In genomic region chr19:39110263-39110967, GRCh38 we compare ENCODE assay signal across 9 cellular contexts. TPM values are rescaled to one million over a fixed set of nuclear protein-coding genes. Genes with fewer than 3 reads are reported as not detected.
DNase-seq lines count a peak whose midpoint lies in the region; ATAC-seq and TF ChIP-seq lines count a peak whose summit lies in the region.
"Had no signal": no experiment of that assay in that cellular context is flagged by ENCODE, and none has a peak within 500 bp of the region (broad histone marks: within the 10 kb centered on the region; RNA-seq: fewer than 3 reads in every experiment).

No MANE protein-coding gene starts in this region.

- H3K27me3 ChIP-seq in body of pancreas (no peaks in the 10 kb centered on the region), kidney epithelial cell (ENCODE audit: control insufficient read depth, insufficient read depth, low read length) (peaks cover 3% of the 10 kb centered on the region)

- no peaks in the 10 kb centered on the region for H3K9me3 ChIP-seq in body of pancreas

- H3K4me1 ChIP-seq in body of pancreas = peaks cover 12% of the 10 kb centered on the region

- no peak for TF ChIP-seq POLR2A in body of pancreas (IDR thresholded peaks at IDR 0.05)

- intact Hi-C loops in body of pancreas (cut with DNase I) = loop anchor here (5.0 kb wide), 1 partner anchor 217 kb away; no protein-coding TSS in a partner anchor

- TF ChIP-seq CTCF in VCaP (conservative IDR thresholded peaks at IDR 0.05) (peak; percentile 95), body of pancreas (IDR thresholded peaks at IDR 0.05) (peak; percentile 61 to 78 (median 72)), kidney epithelial cell (IDR thresholded peaks at IDR 0.05; ENCODE audit: insufficient read depth, low read length, poor library complexity, severe bottlenecking) (peak; percentile 81)

- ATAC-seq in body of pancreas = peak; percentile 84
- ATAC-seq in HG02642 (IDR thresholded peaks at IDR 0.05; ENCODE audit: poor library complexity, unreplicated experiment) = no peak
- no peak for ATAC-seq in GM18861 (IDR thresholded peaks at IDR 0.05; ENCODE audit: unreplicated experiment)

- H3K36me3 ChIP-seq in body of pancreas (replicated peaks in 1 of 2; ENCODE audit: insufficient read depth in 1 of 2, low read depth in 2 of 2) (no peaks in the 10 kb centered on the region), kidney epithelial cell (ENCODE audit: control insufficient read depth, insufficient read depth, low read length) (no peaks in the 10 kb centered on the region)

- H3K4me3 ChIP-seq in body of pancreas = no peak overlapping the region
- no peak overlapping the region for H3K4me3 ChIP-seq in kidney epithelial cell (ENCODE audit: low read depth, low read length)

- DNase-seq in GM03348 (ENCODE audit: low spot score) (peak; percentile 77), NCI-H146 (lab: John Stamatoyannopoulos, UW) (peak; percentile 55), body of pancreas (peak; percentile 72 to 83 (median 80)), kidney epithelial cell (ENCODE audit: low read depth) (no peak)
- peak; percentile 55 to 73 for DNase-seq in stimulated activated CD4-positive, alpha-beta T cell treated with anti-CD3 and anti-CD28 coated beads, Interleukin-4, amount 100 ng/mL, for 48 hours (ENCODE audit: low read depth in 2 of 2)

- H3K27ac ChIP-seq in VCaP (no peak overlapping the region), body of pancreas (no peak overlapping the region)

- 17 to 22% methylated on average over 7 to 15 of the region's 16 CpGs for WGBS in body of pancreas, 2 donors

RNA-seq across cellular contexts. Expression of gene PAK4, which starts 15.2 kb away (rescaled TPM):
- 10 to 100 TPM; 18.9 to 40.2 TPM for total RNA-seq in body of pancreas
- total RNA-seq in kidney epithelial cell = 23.7 and 27.3 TPM in 2 replicates

RNA-seq across cellular contexts. Expression of gene ACP7, which starts 26.2 kb away (rescaled TPM):
- total RNA-seq in body of pancreas (not detected), kidney epithelial cell (0.33 and 0.82 TPM in 2 replicates)
- total RNA-seq: dermis microvascular lymphatic vessel endothelial cell had no signal
